Comparison of ENCODE assay signal across 22 cellular contexts in the genomic region with DNA sequence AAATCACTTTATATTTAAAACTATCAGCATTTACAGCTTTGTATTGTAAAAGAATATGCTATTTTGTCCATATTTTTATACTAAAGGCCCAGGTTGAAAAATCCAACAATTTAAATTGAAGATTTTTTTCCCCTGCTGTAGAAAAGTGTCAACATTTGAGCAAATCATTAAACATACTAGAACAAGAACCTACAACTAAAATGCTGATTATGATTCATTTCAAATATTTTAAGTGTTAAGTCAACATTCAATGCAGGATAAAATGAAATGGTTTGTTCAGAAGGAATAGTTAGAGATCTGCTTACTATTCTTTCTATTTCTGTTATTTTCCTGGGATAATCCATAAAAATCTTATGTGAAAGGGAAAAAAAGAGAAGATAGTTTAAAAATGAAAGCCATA.
"Had no signal": no experiment of that assay in that cellular context is flagged by ENCODE, and none has a peak within 500 bp of the region (broad histone marks: within the 10 kb centered on the region; RNA-seq: fewer than 3 reads in every experiment).

No MANE protein-coding gene starts in this region.

- H3K36me3 ChIP-seq: colonic mucosa, esophagus muscularis mucosa, gastroesophageal sphincter, neutrophil, pancreas, right lobe of liver, thoracic aorta, tibial nerve, upper lobe of left lung had no signal

- H3K4me3 ChIP-seq: colonic mucosa, esophagus muscularis mucosa, gastroesophageal sphincter, lung, mucosa of descending colon, pancreas, right lobe of liver, thoracic aorta, tibial nerve, upper lobe of left lung had no signal

- H3K9me3 ChIP-seq: colonic mucosa, esophagus muscularis mucosa, gastroesophageal sphincter, mucosa of descending colon, neutrophil, pancreas, right lobe of liver, thoracic aorta, tibial nerve, upper lobe of left lung had no signal

- H3K4me1 ChIP-seq: colonic mucosa, esophagus muscularis mucosa, foreskin keratinocyte, gastroesophageal sphincter, upper lobe of left lung had no signal

- DNase-seq: colonic mucosa; effector memory CD4-positive, alpha-beta T cell; foreskin keratinocyte; left colon; mucosa of descending colon; naive B cell; pancreas; right lobe of liver; small intestine; stimulated activated CD4-positive, alpha-beta T cell treated with anti-CD3 and anti-CD28 coated beads, Interleukin-15, amount 100 ng/mL, for 24 hours; stimulated activated CD4-positive, alpha-beta T cell treated with anti-CD3 and anti-CD28 coated beads, Interleukin-2, amount 100 ng/mL, for 48 hours; stimulated activated naive B cell treated with anti-CD40 and anti-IgM and Interleukin-4, amounts not matched to agents 10 μg/mL and 1 μg/mL and 100 μg/mL, for 72 hours; upper lobe of left lung had no signal

- ATAC-seq: foreskin keratinocyte; gastroesophageal sphincter; left colon; mucosa of descending colon; natural killer cell treated with Interleukin-12 subunit alpha and Interleukin-12 subunit beta and Interleukin-15 and Interleukin-18, amount 100 ng/mL, for 72 hours; stimulated activated naive B cell treated with anti-CD40 and anti-IgM and Interleukin-4, amounts not matched to agents 10 μg/mL and 1 μg/mL and 100 μg/mL, for 72 hours had no signal

- FAIRE-seq: endothelial cell of umbilical vein, pancreas, small intestine, urothelium cell line had no signal

- H3K27me3 ChIP-seq: colonic mucosa, esophagus muscularis mucosa, foreskin keratinocyte, gastroesophageal sphincter, neutrophil, pancreas, right lobe of liver, tibial nerve, upper lobe of left lung had no signal

- H3K27ac ChIP-seq: colonic mucosa, esophagus muscularis mucosa, foreskin keratinocyte, gastroesophageal sphincter, neutrophil, pancreas, right lobe of liver, thoracic aorta, tibial nerve, upper lobe of left lung had no signal
